11 cellular contexts compared by ENCODE assay signal in genomic region chr11:16184588-16184987, GRCh38.
DNase-seq lines count a peak whose midpoint lies in the region; ATAC-seq, FAIRE-seq and TF ChIP-seq lines count a peak whose summit lies in the region.
"Had no signal": no experiment of that assay in that cellular context is flagged by ENCODE, and none has a peak within 500 bp of the region (broad histone marks: within the 10 kb centered on the region; RNA-seq: fewer than 3 reads in every experiment).

No MANE protein-coding gene starts in this region.

- no peaks in the 10 kb centered on the region for H3K9me3 ChIP-seq in right lobe of liver

- no peak for TF ChIP-seq CTCF in right lobe of liver (IDR thresholded peaks at IDR 0.05)
- TF ChIP-seq CTCF in natural killer cell (IDR thresholded peaks at IDR 0.05): no peak

- no peak for FAIRE-seq in frontal cortex (lab: Jason Lieb, UNC)

- in situ Hi-C loops in T47D (cut with HindIII; ENCODE audit: low pct_unique_long_range_greater_than_20kb, low sequenced_read_pairs): no loop called here

- no peaks in the 10 kb centered on the region for H3K27me3 Mint-ChIP-seq in natural killer cell (ENCODE audit: low read depth in 2 of 2)
- H3K27me3 Mint-ChIP-seq: activated CD4-positive, alpha-beta T cell treated with anti-CD3 and anti-CD28 coated beads, Interleukin-2, amount 10 ng/mL, durations not matched to agents 24 days and 14 days; dendritic cell treated with granulocyte-macrophage colony-stimulating factor and Interleukin-4, amounts not matched to agents 40 ng/mL and 50 ng/mL, for 4 days had no signal

- no peak overlapping the region for H3K4me3 Mint-ChIP-seq in natural killer cell
- H3K4me3 Mint-ChIP-seq: activated CD4-positive, alpha-beta T cell treated with anti-CD3 and anti-CD28 coated beads, Interleukin-2, amount 10 ng/mL, durations not matched to agents 24 days and 14 days; dendritic cell treated with granulocyte-macrophage colony-stimulating factor and Interleukin-4, amounts not matched to agents 40 ng/mL and 50 ng/mL, for 4 days had no signal

- intact Hi-C loops in right lobe of liver (cut with DNase I): no loop called here
- intact Hi-C loops in natural killer cell (cut with micrococcal nuclease): no loop called here

- H3K4me3 ChIP-seq in right lobe of liver: no peak overlapping the region

- H3K4me1 Mint-ChIP-seq in natural killer cell: no peaks in the 10 kb centered on the region
- H3K4me1 Mint-ChIP-seq: activated CD4-positive, alpha-beta T cell treated with anti-CD3 and anti-CD28 coated beads, Interleukin-2, amount 10 ng/mL, durations not matched to agents 24 days and 14 days had no signal

- no peaks in the 10 kb centered on the region for H3K36me3 ChIP-seq in right lobe of liver

- H3K27ac ChIP-seq in right lobe of liver: peak overlapping the region; percentile 62 to 93 (median 69)

- ATAC-seq in right lobe of liver (peak; percentile 89 to 93 (median 91)), GM21737 (IDR thresholded peaks at IDR 0.05; ENCODE audit: unreplicated experiment) (no peak), natural killer cell (no peak)

- TF ChIP-seq POLR2A in right lobe of liver (IDR thresholded peaks at IDR 0.05): peak; percentile 44

- DNase-seq in COLO668 (lab: John Stamatoyannopoulos, UW; ENCODE audit: unreplicated experiment) (peak; percentile 46), NCI-H146 (lab: John Stamatoyannopoulos, UW) (peak; percentile 50), T47D (ENCODE audit: low read depth in 1 of 2, low spot score in 1 of 2) (peak; percentile 8 to 31), right lobe of liver (peak in 1 of 3 donors; percentile 79), GM19238 (ENCODE audit: insufficient read length, low spot score) (no peak), frontal cortex (ENCODE audit: low spot score in 2 of 2) (no peak), natural killer cell (no peak)
- DNase-seq: activated CD4-positive, alpha-beta T cell treated with anti-CD3 and anti-CD28 coated beads, Interleukin-2, amount 10 ng/mL, durations not matched to agents 24 days and 14 days; DND-41 had no signal

- peaks cover 0 to 3% of the 10 kb centered on the region in 2 donors for H3K9me3 Mint-ChIP-seq in natural killer cell
- H3K9me3 Mint-ChIP-seq: activated CD4-positive, alpha-beta T cell treated with anti-CD3 and anti-CD28 coated beads, Interleukin-2, amount 10 ng/mL, durations not matched to agents 24 days and 14 days; dendritic cell treated with granulocyte-macrophage colony-stimulating factor and Interleukin-4, amounts not matched to agents 40 ng/mL and 50 ng/mL, for 4 days had no signal

- no peaks in the 10 kb centered on the region for H3K36me3 Mint-ChIP-seq in natural killer cell

- H3K27me3 ChIP-seq in right lobe of liver: no peaks in the 10 kb centered on the region

- 0% methylated on average over 1 of the region's 1 CpG for WGBS in right lobe of liver (ENCODE audit: insufficient coverage, low coverage, low lambda C conversion rate, missing lambda C conversion rate)

- H3K4me1 ChIP-seq in right lobe of liver: peaks cover 0 to 36% (median 8%) of the 10 kb centered on the region in 4 donors

- H3K27ac Mint-ChIP-seq in natural killer cell: no peak overlapping the region
- H3K27ac Mint-ChIP-seq: activated CD4-positive, alpha-beta T cell treated with anti-CD3 and anti-CD28 coated beads, Interleukin-2, amount 10 ng/mL, durations not matched to agents 24 days and 14 days; dendritic cell treated with granulocyte-macrophage colony-stimulating factor and Interleukin-4, amounts not matched to agents 40 ng/mL and 50 ng/mL, for 4 days had no signal

Comparison
In these comparisons a context has a peak if more than half of its experiments do, and no peak if none do; other contexts are left out.
1. DNase-seq: peak in COLO668 (single experiment), NCI-H146 (single experiment) and T47D (2 of 2); none in GM19238 (single experiment), frontal cortex (0 of 2) and natural killer cell (single experiment).
2. ATAC-seq: peak in right lobe of liver (4 of 4); none in GM21737 (single experiment) and natural killer cell (0 of 3).